In genomic region chr9:112445196-112445595, GRCh38 we compare ENCODE assay signal across 1 cellular context.
A peak's percentile ranks its signal among the peaks of the same experiment; 100 is the strongest.
TF ChIP-seq lines count a peak whose summit lies in the region.

No MANE protein-coding gene starts in this region.

TF ChIP-seq in GM12878, 131 proteins besides CTCF, POLR2A, EP300 and RAD21 (continued from another document):
- TF ChIP-seq BCL11A (IDR thresholded peaks at IDR 0.05; ENCODE audit: low read depth, low read length) (no peak), SPI1 (IDR thresholded peaks at IDR 0.05; ENCODE audit: borderline replicate concordance, insufficient read depth, low read depth, low read length) (peak; percentile 38; the same call in 1 of the 2 replicates)
